12 cellular contexts compared by ENCODE assay signal in the genomic region with DNA sequence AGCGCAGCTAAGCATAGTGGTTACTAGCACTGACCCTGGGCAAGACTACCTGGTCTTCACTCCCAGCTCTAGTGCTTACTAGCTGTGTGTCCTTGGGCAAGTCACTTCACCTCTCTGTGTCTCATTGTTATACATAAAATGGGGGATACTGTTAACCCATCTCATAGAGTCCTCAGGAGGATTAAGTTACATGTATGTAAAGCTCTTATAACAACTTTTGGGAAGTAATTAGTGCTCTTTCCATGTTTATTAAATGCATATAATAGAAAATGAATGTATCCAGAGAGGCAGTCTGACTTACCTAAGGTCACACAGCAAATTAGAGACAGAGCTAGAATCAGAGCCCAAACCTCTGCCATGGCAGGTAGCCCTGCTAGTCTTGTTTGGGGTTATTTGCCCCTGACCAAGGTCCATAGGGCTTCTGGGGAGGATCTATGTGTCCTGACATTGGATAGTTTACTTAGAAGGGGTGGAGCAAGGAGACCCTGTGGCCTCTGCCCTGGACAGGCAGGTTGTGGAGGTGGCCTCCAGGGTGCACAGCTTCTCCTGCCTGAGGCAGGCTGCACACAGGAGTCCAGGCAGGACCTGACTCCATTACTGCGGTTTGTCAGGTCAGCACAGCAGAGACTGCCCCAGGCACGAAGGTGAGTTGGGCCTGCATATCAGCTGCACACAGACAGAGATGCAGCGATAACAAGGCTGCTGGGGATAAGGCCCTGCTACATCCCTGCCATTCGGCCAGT. TPM values are rescaled to one million over a fixed set of nuclear protein-coding genes. Genes with fewer than 3 reads are reported as not detected.
DNase-seq lines count a peak whose midpoint lies in the region; ATAC-seq, FAIRE-seq and TF ChIP-seq lines count a peak whose summit lies in the region.
"Had no signal": no experiment of that assay in that cellular context is flagged by ENCODE, and none has a peak within 500 bp of the region (broad histone marks: within the 10 kb centered on the region; RNA-seq: fewer than 3 reads in every experiment).

No MANE protein-coding gene starts in this region.

- H3K4ac ChIP-seq in mesenchymal stem cell (ENCODE audit: low read depth in 1 of 2, low read length in 2 of 2), result no peak overlapping the region

- no peaks in the 10 kb centered on the region for H3K79me2 ChIP-seq in DOHH2 (ENCODE audit: control insufficient read depth, low read length)

- H3K4me1 Mint-ChIP-seq in activated T-helper 2 cell treated with anti-CD3 and anti-CD28 coated beads, Interferon-gamma antibody, Interleukin-2, Interleukin-4, amounts not matched to agents 10 μg/mL and 5 μg/mL and 100 μg/mL, durations not matched to agents 14 hours and 24 hours and 36 hours (ENCODE audit: low read depth), result peaks cover 70% of the 10 kb centered on the region
- H3K4me1 Mint-ChIP-seq in HFFc6 (ENCODE audit: low read depth), result peaks cover 48% of the 10 kb centered on the region

- POLR2A ChIA-PET in A549 (lab: Yijun Ruan, JAX) (no interaction called here), RWPE1 (lab: Yijun Ruan, JAX; ENCODE audit: low non-redundant PET) (no interaction called here)

- no peak for ATAC-seq in A549
- ATAC-seq in GM18517 (IDR thresholded peaks at IDR 0.05; ENCODE audit: unreplicated experiment), result no peak

- no peak overlapping the region for H2BK15ac ChIP-seq in mesenchymal stem cell (ENCODE audit: low read depth, poor library complexity, severe bottlenecking)

- H3K4me3 ChIP-seq in A549 (no peak overlapping the region), DOHH2 (ENCODE audit: low read length) (no peak overlapping the region), mesenchymal stem cell (ENCODE audit: insufficient read depth in 1 of 2, low read depth in 1 of 2, low read length in 2 of 2) (no peak overlapping the region)
- H3K4me3 ChIP-seq: prostate gland had no signal

- no peaks in the 10 kb centered on the region for H3K79me1 ChIP-seq in mesenchymal stem cell (replicated peaks; ENCODE audit: low read length, poor library complexity, severe bottlenecking)

- H3K23ac ChIP-seq in mesenchymal stem cell (ENCODE audit: low read length in 2 of 2), result no peak overlapping the region

- H2AFZ ChIP-seq in mesenchymal stem cell (ENCODE audit: low read depth, low read length), result no peak overlapping the region

- intact Hi-C loops in activated T-helper 2 cell treated with anti-CD3 and anti-CD28 coated beads, Interferon-gamma antibody, Interleukin-2, Interleukin-4, amounts not matched to agents 10 μg/mL and 5 μg/mL and 100 μg/mL, durations not matched to agents 14 hours and 24 hours and 36 hours (cut with micrococcal nuclease), result loop anchor here (1.0 to 5.0 kb wide), 5 partner anchors 9 to 240 kb away; partner anchors contain the start of gene BRPF3

- no peak overlapping the region for H2AK5ac ChIP-seq in mesenchymal stem cell (ENCODE audit: low read length, severe bottlenecking)

- FAIRE-seq in A549 (lab: Jason Lieb, UNC), result no peak

- no peak overlapping the region for H3K4me3 Mint-ChIP-seq in activated T-helper 2 cell treated with anti-CD3 and anti-CD28 coated beads, Interferon-gamma antibody, Interleukin-2, Interleukin-4, amounts not matched to agents 10 μg/mL and 5 μg/mL and 100 μg/mL, durations not matched to agents 14 hours and 24 hours and 36 hours (ENCODE audit: low read depth)
- no peak overlapping the region for H3K4me3 Mint-ChIP-seq in HFFc6

- H4K20me1 ChIP-seq in DOHH2 (ENCODE audit: control insufficient read depth, insufficient read depth, low read depth, low read length), result no peaks in the 10 kb centered on the region

- CTCF ChIA-PET in A549 (lab: Yijun Ruan, JAX) (interaction anchor here (1.3 to 3.7 kb wide), 3 partner anchors 26 to 239 kb away, joined by 3 to 16 read pairs (median 5); no protein-coding TSS in a partner anchor), RWPE1 (lab: Yijun Ruan, JAX) (interaction anchor here (1.0 to 2.0 kb wide), 2 partner anchors 27 to 94 kb away, joined by 5 read pairs; partner anchors contain the start of gene MAPK14)

- H4K91ac ChIP-seq in mesenchymal stem cell (ENCODE audit: low read length), result peak overlapping the region; percentile 40

- no peaks in the 10 kb centered on the region for H3K27me3 Mint-ChIP-seq in activated T-helper 2 cell treated with anti-CD3 and anti-CD28 coated beads, Interferon-gamma antibody, Interleukin-2, Interleukin-4, amounts not matched to agents 10 μg/mL and 5 μg/mL and 100 μg/mL, durations not matched to agents 14 hours and 24 hours and 36 hours (ENCODE audit: low read depth)
- peaks cover 2% of the 10 kb centered on the region for H3K27me3 Mint-ChIP-seq in HFFc6 (ENCODE audit: insufficient read depth)

- peak overlapping the region; percentile 13 for H4K8ac ChIP-seq in mesenchymal stem cell (ENCODE audit: low read length)

- WGBS in A549 (ENCODE audit: missing lambda C conversion rate), result 100% methylated on average over 1 of the region's 5 CpGs
- 98% methylated on average over 5 of the region's 5 CpGs for WGBS in mesenchymal stem cell

- H2BK120ac ChIP-seq in mesenchymal stem cell (ENCODE audit: low read depth, low read length), result peak overlapping the region; percentile 34

- TF ChIP-seq RAD21 in A549 (conservative IDR thresholded peaks at IDR 0.05 in 1 of 2, IDR thresholded peaks at IDR 0.05 in 1 of 2), result no peak

- TF ChIP-seq EP300 in A549 (IDR thresholded peaks at IDR 0.05), result no peak

- TF ChIP-seq POLR2A in A549 (IDR thresholded peaks at IDR 0.05; ENCODE audit: low read length), result no peak

- H3K9me2 ChIP-seq in DOHH2 (replicated peaks; ENCODE audit: control insufficient read depth, low read length), result no peaks in the 10 kb centered on the region

- H2BK12ac ChIP-seq in mesenchymal stem cell (ENCODE audit: low read length in 2 of 2), result peak overlapping the region; percentile 12 to 28

- TF ChIP-seq CTCF in A549 (IDR thresholded peaks at IDR 0.05) (no peak), DOHH2 (IDR thresholded peaks at IDR 0.05; ENCODE audit: low read depth, low read length, poor library complexity, severe bottlenecking) (no peak), RWPE1 (conservative IDR thresholded peaks at IDR 0.05; ENCODE audit: low read depth) (no peak), HFFc6 (IDR thresholded peaks at IDR 0.05) (no peak)

- H3K27me3 ChIP-seq in DOHH2 (ENCODE audit: control insufficient read depth, low read length) (no peaks in the 10 kb centered on the region), mesenchymal stem cell (ENCODE audit: control insufficient read depth in 1 of 2, insufficient read depth in 1 of 2, low read length in 2 of 2) (no peaks in the 10 kb centered on the region)

- H3K4me2 ChIP-seq in A549 (no peak overlapping the region), DOHH2 (ENCODE audit: low read length) (peak overlapping the region; percentile 97), mesenchymal stem cell (ENCODE audit: low read length, poor library complexity, severe bottlenecking) (no peak overlapping the region)

- H3K9me3 Mint-ChIP-seq in activated T-helper 2 cell treated with anti-CD3 and anti-CD28 coated beads, Interferon-gamma antibody, Interleukin-2, Interleukin-4, amounts not matched to agents 10 μg/mL and 5 μg/mL and 100 μg/mL, durations not matched to agents 14 hours and 24 hours and 36 hours, result no peaks in the 10 kb centered on the region
- H3K9me3 Mint-ChIP-seq in HFFc6, result no peaks in the 10 kb centered on the region

- peak overlapping the region; percentile 32 for H3K9ac ChIP-seq in mesenchymal stem cell (ENCODE audit: low read length)

- H3K4me1 ChIP-seq in A549, result peaks cover 13% of the 10 kb centered on the region
- peaks cover 81% of the 10 kb centered on the region for H3K4me1 ChIP-seq in DOHH2 (ENCODE audit: control insufficient read depth, low read length)
- H3K4me1 ChIP-seq in mesenchymal stem cell (ENCODE audit: control insufficient read depth, insufficient read depth, low read depth, low read length), result peaks cover 10% of the 10 kb centered on the region

- peaks cover 19% of the 10 kb centered on the region for H3F3A ChIP-seq in DOHH2 (ENCODE audit: control insufficient read depth, insufficient read depth)

- no peaks in the 10 kb centered on the region for H3K36me3 ChIP-seq in DOHH2 (ENCODE audit: control insufficient read depth, low read length)
- H3K36me3 ChIP-seq in mesenchymal stem cell (ENCODE audit: control insufficient read depth in 1 of 2, insufficient read depth in 2 of 2, low read depth in 1 of 2, low read length in 2 of 2), result peaks cover 0 to 5% of the 10 kb centered on the region in 2 experiments
- H3K36me3 ChIP-seq: prostate gland had no signal

- H3K18ac ChIP-seq in mesenchymal stem cell (ENCODE audit: low read depth in 1 of 2, low read length in 2 of 2), result peak overlapping the region; percentile 16 to 64

- H2BK5ac ChIP-seq in mesenchymal stem cell (ENCODE audit: low read depth, low read length, poor library complexity, severe bottlenecking), result no peak overlapping the region

- H3K27ac Mint-ChIP-seq in activated T-helper 2 cell treated with anti-CD3 and anti-CD28 coated beads, Interferon-gamma antibody, Interleukin-2, Interleukin-4, amounts not matched to agents 10 μg/mL and 5 μg/mL and 100 μg/mL, durations not matched to agents 14 hours and 24 hours and 36 hours, result peak overlapping the region; percentile 97
- H3K27ac Mint-ChIP-seq in HFFc6, result no peak overlapping the region

- H3K27ac ChIP-seq in A549, result no peak overlapping the region
- H3K27ac ChIP-seq in DOHH2 (ENCODE audit: low read depth, low read length), result peak overlapping the region; percentile 89; the same call in 1 of the 2 replicates
- H3K27ac ChIP-seq in mesenchymal stem cell (ENCODE audit: low read length, poor library complexity, severe bottlenecking), result no peak overlapping the region
- no peak overlapping the region for H3K27ac ChIP-seq in RWPE1

- H3K9me3 ChIP-seq in A549 (no peaks in the 10 kb centered on the region), DOHH2 (ENCODE audit: control insufficient read depth, insufficient read depth, low read length) (no peaks in the 10 kb centered on the region), mesenchymal stem cell (ENCODE audit: control insufficient read depth, low read length) (no peaks in the 10 kb centered on the region)
- H3K9me3 ChIP-seq: prostate gland had no signal

- DNase-seq in A549 (ENCODE audit: low read depth in 1 of 2, low spot score in 1 of 2) (no peak), mesenchymal stem cell (no peak), RWPE1 (ENCODE audit: low spot score) (no peak), NCI-H446 treated with DMSO at 0.1 percent for 48 hours (lab: John Stamatoyannopoulos, UW) (no peak), HFFc6 (no peak)
- DNase-seq in activated T-helper 2 cell treated with anti-CD3 and anti-CD28 coated beads, Interferon-gamma antibody, Interleukin-2, Interleukin-4, amounts not matched to agents 10 μg/mL and 5 μg/mL and 100 μg/mL, durations not matched to agents 14 hours and 24 hours and 36 hours (ENCODE audit: low spot score), result no peak
- DNase-seq: caudate nucleus, hypothalamus, NCI-H2171 treated with DMSO at 0.1 percent for 48 hours had no signal

- peak overlapping the region in 1 of 2 experiments; percentile 35 for H3K14ac ChIP-seq in mesenchymal stem cell (ENCODE audit: low read length in 2 of 2)

- peaks cover 12% of the 10 kb centered on the region for H3K36me3 Mint-ChIP-seq in activated T-helper 2 cell treated with anti-CD3 and anti-CD28 coated beads, Interferon-gamma antibody, Interleukin-2, Interleukin-4, amounts not matched to agents 10 μg/mL and 5 μg/mL and 100 μg/mL, durations not matched to agents 14 hours and 24 hours and 36 hours (ENCODE audit: low read depth)
- H3K36me3 Mint-ChIP-seq in HFFc6 (ENCODE audit: low read depth), result 0 out of 2 replicates have a peak, but pooled peaks cover 4% of the 10 kb centered on the region

RNA-seq across cellular contexts. Expression of gene MAPK13, which starts 8.4 kb away (rescaled TPM):
- polyA plus RNA-seq in A549 (2011; rRNA removed) (0.45 TPM in 2 replicates), A549 (2017; fragmentation: RNase III; extraction: RNeasy Plus Mini Kit Qiagen cat#74134 plus additional on column Dnase treatment) (0.63 to 1.0 TPM (median 0.87 TPM) in 3 replicates)
- 0.35 and 0.44 TPM in 2 replicates for polyA plus RNA-seq in A549 (2012; cell fraction: cytosol; rRNA removed)
- polyA plus RNA-seq in A549 (2012; cell fraction: nucleus; rRNA removed), result 6.4 and 9.2 TPM in 2 replicates
- polyA minus RNA-seq in A549 (2011; rRNA and poly(A)+ RNA removed), result 0.04 and 0.34 TPM in 2 replicates
- 34.7 and 37.5 TPM in 2 replicates for total RNA-seq in activated T-helper 2 cell treated with anti-CD3 and anti-CD28 coated beads, Interferon-gamma antibody, Interleukin-2, Interleukin-4, amounts not matched to agents 10 μg/mL and 5 μg/mL and 100 μg/mL, durations not matched to agents 14 hours and 24 hours and 36 hours
- 29.8 TPM for polyA plus RNA-seq in mesenchymal stem cell (2013, experiment 1 of 2)
- polyA plus RNA-seq in mesenchymal stem cell (2013, experiment 2 of 2), result 28.9 TPM
- 10 to 100 TPM in 2 of 6 experiments, 1 to 10 TPM in 4; 5.7 to 12.4 (median 6.5) TPM for total RNA-seq in HFFc6 (2021; fragmentation: NEBNext Ultra II Directional; extraction: Animal tissue kit (Norgen Biotek cat#: 25700))
